Comparison of ENCODE assay signal across 6 cellular contexts in genomic region chr19:19137556-19138109, GRCh38. TPM values are rescaled to one million over a fixed set of nuclear protein-coding genes. Genes with fewer than 3 reads are reported as not detected.
A peak's percentile ranks its signal among the peaks of the same experiment; 100 is the strongest.
DNase-seq lines count a peak whose midpoint lies in the region; ATAC-seq and TF ChIP-seq lines count a peak whose summit lies in the region.

No MANE protein-coding gene starts in this region.

- no peaks in the 10 kb centered on the region for H3K9me2 ChIP-seq in Loucy (replicated peaks; ENCODE audit: low read depth, low read length)

- peaks cover 12% of the 10 kb centered on the region for H3K79me2 ChIP-seq in Loucy (ENCODE audit: insufficient read depth, low read length)

- no peak for TF ChIP-seq CTCF in Loucy (conservative IDR thresholded peaks at IDR 0.05; ENCODE audit: low read length)
- TF ChIP-seq CTCF in dorsolateral prefrontal cortex (IDR thresholded peaks at IDR 0.05 in 54 of 56, conservative IDR thresholded peaks at IDR 0.05 in 2 of 56; ENCODE audit: low read depth in 1 of 56, partially characterized antibody in 56 of 56) = no peak
- TF ChIP-seq CTCF in progenitor cell of endocrine pancreas (IDR thresholded peaks at IDR 0.05; ENCODE audit: unreplicated experiment) = no peak

- H2AFZ ChIP-seq in Loucy (ENCODE audit: low read length) = peak overlapping the region; percentile 98

- H3K27ac Mint-ChIP-seq in progenitor cell of endocrine pancreas = no peak overlapping the region

- H3K36me3 Mint-ChIP-seq in progenitor cell of endocrine pancreas (ENCODE audit: insufficient read depth) = no peaks in the 10 kb centered on the region

- H3K9me3 Mint-ChIP-seq in progenitor cell of endocrine pancreas (ENCODE audit: low read depth) = no peaks in the 10 kb centered on the region

- peaks cover 19% of the 10 kb centered on the region for H3K27me3 Mint-ChIP-seq in progenitor cell of endocrine pancreas

- H3K27me3 ChIP-seq in Loucy (ENCODE audit: insufficient read depth, low read length, poor library complexity, severe bottlenecking) (no peaks in the 10 kb centered on the region), dorsolateral prefrontal cortex (no peaks in the 10 kb centered on the region)

- H3K36me3 ChIP-seq in Loucy (ENCODE audit: insufficient read depth, low read length) = no peaks in the 10 kb centered on the region

- H3K9ac ChIP-seq in Loucy (ENCODE audit: low read depth, low read length, poor library complexity, severe bottlenecking) = peak overlapping the region; percentile 95

- H3K4me3 ChIP-seq in Loucy (ENCODE audit: low read length, poor library complexity, severe bottlenecking) (peak overlapping the region; percentile 96), dorsolateral prefrontal cortex (peak overlapping the region; percentile 64 to 100 (median 91))

- intact Hi-C loops in dorsolateral prefrontal cortex (cut with DNase I) = loop anchor here (5.0 kb wide), 2 partner anchors 75 to 140 kb away; partner anchors contain the start of gene SLC25A42 (in 2 of the 2)

- no peak for ATAC-seq in GM19463 (IDR thresholded peaks at IDR 0.05; ENCODE audit: unreplicated experiment)

- no peaks in the 10 kb centered on the region for H3K9me3 ChIP-seq in Loucy (ENCODE audit: insufficient read depth, low read depth, low read length)

- H3K4me3 Mint-ChIP-seq in progenitor cell of endocrine pancreas (ENCODE audit: low read depth) = peak overlapping the region; percentile 97

- peak overlapping the region; percentile 99 for H3K4me2 ChIP-seq in Loucy (ENCODE audit: low read depth, low read length, poor library complexity, severe bottlenecking)

- no peak for DNase-seq in dorsolateral prefrontal cortex
- no peak for DNase-seq in progenitor cell of endocrine pancreas (ENCODE audit: low spot score, unreplicated experiment)
- DNase-seq in GF-D8 (lab: John Stamatoyannopoulos, UW) = no peak
- DNase-seq in SK-N-DZ (ENCODE audit: low spot score) = no peak

- peak overlapping the region in 13 of 59 donors; percentile 5 to 83 (median 71) for H3K27ac ChIP-seq in dorsolateral prefrontal cortex

- H3K4me1 Mint-ChIP-seq in progenitor cell of endocrine pancreas (ENCODE audit: low read depth) = peaks cover 12% of the 10 kb centered on the region

- H3F3A ChIP-seq in Loucy (ENCODE audit: low read depth) = no peaks in the 10 kb centered on the region

- peaks cover 19% of the 10 kb centered on the region for H3K4me1 ChIP-seq in Loucy (ENCODE audit: insufficient read depth, low read length, poor library complexity, severe bottlenecking)

- no peaks in the 10 kb centered on the region for H4K20me1 ChIP-seq in Loucy (ENCODE audit: insufficient read depth, low read length, poor library complexity, severe bottlenecking)

RNA-seq across cellular contexts. Expression of gene TMEM161A, which starts 0.6 kb away (rescaled TPM):
- 10 to 100 TPM; 14.9 to 46.0 (median 24.7) TPM for total RNA-seq in dorsolateral prefrontal cortex
- total RNA-seq in progenitor cell of endocrine pancreas = 38.8 and 42.3 TPM in 2 replicates
- polyA plus RNA-seq in SK-N-DZ (2014; cell fraction: cytosol; rRNA removed) = 31.6 and 33.6 TPM in 2 replicates
- 78.7 and 92.4 TPM in 2 replicates for polyA plus RNA-seq in SK-N-DZ (2014; cell fraction: nucleus; rRNA removed)

RNA-seq across cellular contexts. Expression of gene MEF2B, which starts 32.4 kb away (rescaled TPM):
- total RNA-seq in dorsolateral prefrontal cortex = 1 to 10 TPM in 82 of 120 experiments, under 1 TPM in 28, not detected in 10; 0.33 to 5.3 (median 1.9) TPM
- total RNA-seq in progenitor cell of endocrine pancreas = 4.2 and 4.4 TPM in 2 replicates
- polyA plus RNA-seq in SK-N-DZ (2014; cell fraction: cytosol; rRNA removed) = 0.30 TPM in 1 of 2 replicates, not detected in the other
- polyA plus RNA-seq in SK-N-DZ (2014; cell fraction: nucleus; rRNA removed) = 0.18 TPM in 1 of 2 replicates, not detected in the other

RNA-seq across cellular contexts. Expression of gene BORCS8, which starts 54.3 kb away (rescaled TPM):
- total RNA-seq in dorsolateral prefrontal cortex (10 to 100 TPM; 28.1 to 68.0 (median 47.0) TPM), progenitor cell of endocrine pancreas (28.9 and 33.9 TPM in 2 replicates)
- 19.5 and 32.7 TPM in 2 replicates for polyA plus RNA-seq in SK-N-DZ (2014; cell fraction: cytosol; rRNA removed)
- polyA plus RNA-seq in SK-N-DZ (2014; cell fraction: nucleus; rRNA removed) = 22.7 and 25.5 TPM in 2 replicates

RNA-seq across cellular contexts. Expression of gene RFXANK, which starts 54.4 kb away (rescaled TPM):
- total RNA-seq in dorsolateral prefrontal cortex = 10 to 100 TPM; 25.2 to 73.9 (median 38.1) TPM
- 134 and 135 TPM in 2 replicates for total RNA-seq in progenitor cell of endocrine pancreas
- polyA plus RNA-seq in SK-N-DZ (2014; cell fraction: cytosol; rRNA removed) = 52.7 and 64.4 TPM in 2 replicates
- 103 and 124 TPM in 2 replicates for polyA plus RNA-seq in SK-N-DZ (2014; cell fraction: nucleus; rRNA removed)
